In genomic region chr13:37966266-37966665, GRCh38 we compare ENCODE assay signal across 29 cellular contexts.
"Had no signal": no experiment of that assay in that cellular context is flagged by ENCODE, and none has a peak within 500 bp of the region (broad histone marks: within the 10 kb centered on the region; RNA-seq: fewer than 3 reads in every experiment).

No MANE protein-coding gene starts in this region.

- H3K4me3 ChIP-seq: body of pancreas, cardiac muscle cell, coronary artery, dorsolateral prefrontal cortex, heart left ventricle, ovary, smooth muscle cell, suprapubic skin, tibial artery had no signal

- H3K27ac ChIP-seq: body of pancreas, cardiac muscle cell, coronary artery, dorsolateral prefrontal cortex, heart left ventricle, ovary, suprapubic skin, tibial artery had no signal

- ATAC-seq: activated CD4-positive, alpha-beta T cell treated with anti-CD3 and anti-CD28 coated beads for 36 hours; activated CD8-positive, alpha-beta memory T cell treated with anti-CD3 and anti-CD28 coated beads, Interleukin-2, amount 10 ng/mL, durations not matched to agents 7 days and 5 days; activated CD8-positive, alpha-beta T cell treated with anti-CD3 and anti-CD28 coated beads, Interleukin-2, amount 10 ng/mL, durations not matched to agents 7 days and 5 days; body of pancreas; heart left ventricle; left ventricle myocardium superior; stimulated activated naive B cell treated with anti-CD40 and anti-IgM and Interleukin-4, amounts not matched to agents 10 μg/mL and 1 μg/mL and 100 μg/mL, for 72 hours had no signal

- H3K27ac Mint-ChIP-seq: activated CD4-positive, alpha-beta T cell treated with anti-CD3 and anti-CD28 coated beads for 36 hours; activated CD8-positive, alpha-beta memory T cell treated with anti-CD3 and anti-CD28 coated beads, Interleukin-2, amount 10 ng/mL, durations not matched to agents 7 days and 5 days; activated CD8-positive, alpha-beta T cell treated with anti-CD3 and anti-CD28 coated beads, Interleukin-2, amount 10 ng/mL, durations not matched to agents 7 days and 5 days; activated naive CD4-positive, alpha-beta T cell treated with anti-CD3 and anti-CD28 coated beads, Interleukin-2, amount 50 U/mL, for 24 hours; activated T-helper 2 cell treated with anti-CD3 and anti-CD28 coated beads, Interferon-gamma antibody, Interleukin-2, Interleukin-4, amounts not matched to agents 10 μg/mL and 5 μg/mL and 100 μg/mL, durations not matched to agents 14 hours and 24 hours and 36 hours; mesothelial cell of epicardium; naive B cell; nephron progenitor cell; progenitor cell of endocrine pancreas; stimulated activated naive B cell treated with anti-CD40 and anti-IgM and Interleukin-4, amounts not matched to agents 10 μg/mL and 1 μg/mL and 100 μg/mL, for 72 hours had no signal

- H3K4me2 ChIP-seq: smooth muscle cell had no signal

- H3K4me1 Mint-ChIP-seq: activated CD4-positive, alpha-beta T cell treated with anti-CD3 and anti-CD28 coated beads for 36 hours; activated CD8-positive, alpha-beta memory T cell treated with anti-CD3 and anti-CD28 coated beads, Interleukin-2, amount 10 ng/mL, durations not matched to agents 7 days and 5 days; activated naive CD4-positive, alpha-beta T cell treated with anti-CD3 and anti-CD28 coated beads, Interleukin-2, amount 50 U/mL, for 24 hours; naive B cell; nephron progenitor cell; stimulated activated naive B cell treated with anti-CD40 and anti-IgM and Interleukin-4, amounts not matched to agents 10 μg/mL and 1 μg/mL and 100 μg/mL, for 72 hours had no signal

- H3K36me3 Mint-ChIP-seq: activated CD8-positive, alpha-beta memory T cell treated with anti-CD3 and anti-CD28 coated beads, Interleukin-2, amount 10 ng/mL, durations not matched to agents 7 days and 5 days; activated naive CD4-positive, alpha-beta T cell treated with anti-CD3 and anti-CD28 coated beads, Interleukin-2, amount 50 U/mL, for 24 hours; naive B cell; stimulated activated naive B cell treated with anti-CD40 and anti-IgM and Interleukin-4, amounts not matched to agents 10 μg/mL and 1 μg/mL and 100 μg/mL, for 72 hours had no signal

- DNase-seq: activated CD4-positive, alpha-beta T cell treated with anti-CD3 and anti-CD28 coated beads for 36 hours; activated CD4-positive, CD25-positive, alpha-beta regulatory T cell; activated CD8-positive, alpha-beta memory T cell treated with anti-CD3 and anti-CD28 coated beads, Interleukin-2, amount 10 ng/mL, durations not matched to agents 7 days and 5 days; activated CD8-positive, alpha-beta T cell treated with anti-CD3 and anti-CD28 coated beads, Interleukin-2, amount 10 ng/mL, durations not matched to agents 7 days and 5 days; activated T-cell treated with anti-CD3 and anti-CD28 coated beads, Interleukin-2, amount 50 U/mL, for 48 hours; aorta; body of pancreas; dorsolateral prefrontal cortex; effector memory CD4-positive, alpha-beta T cell; heart left ventricle; hypothalamus; left ventricle myocardium superior; naive B cell; nephron progenitor cell; ovary; retina; stimulated activated CD4-positive, alpha-beta T cell treated with anti-CD3 and anti-CD28 coated beads, Interleukin-15, amount 100 ng/mL, for 24 hours; stimulated activated CD4-positive, alpha-beta T cell treated with anti-CD3 and anti-CD28 coated beads, Interleukin-2, amount 100 ng/mL, for 24 hours; stimulated activated naive B cell treated with anti-CD40 and anti-IgM and Interleukin-4, amounts not matched to agents 10 μg/mL and 1 μg/mL and 100 μg/mL, for 72 hours; T-helper 1 cell; tibial artery had no signal

- H3K27me3 ChIP-seq: body of pancreas, cardiac muscle cell, dorsolateral prefrontal cortex, heart left ventricle, ovary, suprapubic skin, tibial artery had no signal

- H3K36me3 ChIP-seq: cardiac muscle cell, heart left ventricle, ovary, suprapubic skin, tibial artery had no signal

- H3K4me1 ChIP-seq: body of pancreas, heart left ventricle, suprapubic skin, tibial artery had no signal

- H3K9me3 ChIP-seq: body of pancreas, heart left ventricle, ovary, tibial artery had no signal

- H3K27me3 Mint-ChIP-seq: activated CD4-positive, alpha-beta T cell treated with anti-CD3 and anti-CD28 coated beads for 36 hours; activated CD8-positive, alpha-beta memory T cell treated with anti-CD3 and anti-CD28 coated beads, Interleukin-2, amount 10 ng/mL, durations not matched to agents 7 days and 5 days; activated naive CD4-positive, alpha-beta T cell treated with anti-CD3 and anti-CD28 coated beads, Interleukin-2, amount 50 U/mL, for 24 hours; progenitor cell of endocrine pancreas; stimulated activated naive B cell treated with anti-CD40 and anti-IgM and Interleukin-4, amounts not matched to agents 10 μg/mL and 1 μg/mL and 100 μg/mL, for 72 hours had no signal

- H3K4me3 Mint-ChIP-seq: activated CD4-positive, alpha-beta T cell treated with anti-CD3 and anti-CD28 coated beads for 36 hours; activated CD8-positive, alpha-beta memory T cell treated with anti-CD3 and anti-CD28 coated beads, Interleukin-2, amount 10 ng/mL, durations not matched to agents 7 days and 5 days; activated CD8-positive, alpha-beta T cell treated with anti-CD3 and anti-CD28 coated beads, Interleukin-2, amount 10 ng/mL, durations not matched to agents 7 days and 5 days; activated naive CD4-positive, alpha-beta T cell treated with anti-CD3 and anti-CD28 coated beads, Interleukin-2, amount 50 U/mL, for 24 hours; mesothelial cell of epicardium; naive B cell; nephron progenitor cell; stimulated activated naive B cell treated with anti-CD40 and anti-IgM and Interleukin-4, amounts not matched to agents 10 μg/mL and 1 μg/mL and 100 μg/mL, for 72 hours had no signal
